Comparison of ENCODE assay signal across 27 cellular contexts in genomic region chr2:224543939-224544338, GRCh38.
"Had no signal": no experiment of that assay in that cellular context is flagged by ENCODE, and none has a peak within 500 bp of the region (broad histone marks: within the 10 kb centered on the region; RNA-seq: fewer than 3 reads in every experiment).

No MANE protein-coding gene starts in this region.

- ATAC-seq: heart right ventricle; natural killer cell; psoas muscle; sciatic nerve; stimulated activated naive B cell treated with anti-CD40 and anti-IgM and Interleukin-4, amounts not matched to agents 10 μg/mL and 1 μg/mL and 100 μg/mL, for 72 hours; stimulated activated naive CD8-positive, alpha-beta T cell treated with anti-CD3 and anti-CD28 coated beads, Interleukin-15, Interleukin-2, amounts not matched to agents 100 U/mL and 50 U/mL, for 24 hours had no signal

- H3K9ac ChIP-seq: neural progenitor cell, parathyroid adenoma had no signal

- H3K9me3 ChIP-seq: heart right ventricle, left ventricle myocardium inferior, neutrophil, psoas muscle, right atrium auricular region, stomach, testis, thyroid gland, transverse colon, upper lobe of left lung, vagina had no signal

- H3K4me2 ChIP-seq: hepatocyte, neural progenitor cell had no signal

- H2AFZ ChIP-seq: hepatocyte, neural progenitor cell, parathyroid adenoma had no signal

- H3K27ac ChIP-seq: heart right ventricle, hepatocyte, left ventricle myocardium inferior, neutrophil, parathyroid adenoma, right atrium auricular region, skin epidermis, stomach, testis, thyroid gland, transverse colon, upper lobe of left lung, vagina had no signal

- H3K36me3 ChIP-seq: right atrium auricular region, thyroid gland, vagina had no signal

- H3K4me3 ChIP-seq: heart right ventricle, hepatocyte, left ventricle myocardium inferior, neural progenitor cell, psoas muscle, right atrium auricular region, skin epidermis, stomach, testis, thyroid gland, transverse colon, upper lobe of left lung, vagina had no signal

- H3K4me1 ChIP-seq: testis had no signal

- DNase-seq: heart right ventricle; islet precursor cell; left ventricle myocardium inferior; mesenchymal stem cell; natural killer cell; nephron progenitor cell; occipital lobe; psoas muscle; stimulated activated CD4-positive, alpha-beta T cell treated with anti-CD3 and anti-CD28 coated beads, Interleukin-12 subunit alpha, Interleukin-12 subunit beta, amount 100 ng/mL, for 4 hours; stimulated activated CD4-positive, alpha-beta T cell treated with anti-CD3 and anti-CD28 coated beads, Interleukin-15, amount 100 ng/mL, for 24 hours; stimulated activated CD4-positive, alpha-beta T cell treated with anti-CD3 and anti-CD28 coated beads, Interleukin-2, amount 100 ng/mL, for 24 hours; stimulated activated CD4-positive, alpha-beta T cell treated with anti-CD3 and anti-CD28 coated beads, Interleukin-4, amount 100 ng/mL, for 1 hour; stimulated activated naive B cell treated with anti-CD40 and anti-IgM and Interleukin-4, amounts not matched to agents 10 μg/mL and 1 μg/mL and 100 μg/mL, for 72 hours; stimulated activated naive CD8-positive, alpha-beta T cell treated with anti-CD3 and anti-CD28 coated beads, Interleukin-15, Interleukin-2, amounts not matched to agents 100 U/mL and 50 U/mL, for 24 hours; stomach; testis; thyroid gland; transverse colon; upper lobe of left lung had no signal

- H3K27me3 ChIP-seq: heart right ventricle, hepatocyte, neural progenitor cell, neutrophil, right atrium auricular region, stomach, testis, thyroid gland, transverse colon, upper lobe of left lung, vagina had no signal
